ENCODE assay signal across 1 cellular context in genomic region chr12:106051853-106052531, GRCh38.
A peak's percentile ranks its signal among the peaks of the same experiment; 100 is the strongest.
TF ChIP-seq lines count a peak whose summit lies in the region.

No MANE protein-coding gene starts in this region.

TF ChIP-seq in HEK293, 187 proteins besides CTCF, POLR2A, EP300 and RAD21 (continued from another document):
- TF ChIP-seq ZSCAN18 (tag by site-specific recombination; IDR thresholded peaks at IDR 0.05) (no peak), PRDM1 (tag by site-specific recombination; IDR thresholded peaks at IDR 0.05) (no peak), MEIS1 (CRISPR knock-in tag; IDR thresholded peaks at IDR 0.05; ENCODE audit: borderline replicate concordance) (peak; percentile 92), ZNF677 (tag by site-specific recombination; IDR thresholded peaks at IDR 0.05) (no peak), ZNF580 (tag by site-specific recombination; IDR thresholded peaks at IDR 0.05) (no peak), KLF8 (tag by site-specific recombination; IDR thresholded peaks at IDR 0.05) (no peak), ZNF433 (tag by site-specific recombination; IDR thresholded peaks at IDR 0.05; ENCODE audit: low read depth) (no peak), HOXA7 (CRISPR knock-in tag; IDR thresholded peaks at IDR 0.05; ENCODE audit: borderline replicate concordance) (no peak), ZEB2 (tag by site-specific recombination; IDR thresholded peaks at IDR 0.05) (0 out of 2 replicates have a peak, but pooled peaks have one; percentile 16), ZFHX2 (tag by site-specific recombination; conservative IDR thresholded peaks at IDR 0.05) (no peak), ZNF324 (tag by site-specific recombination; IDR thresholded peaks at IDR 0.05) (no peak), ZFP3 (tag by site-specific recombination; IDR thresholded peaks at IDR 0.05; ENCODE audit: low read depth) (no peak), HOXD13 (CRISPR knock-in tag; IDR thresholded peaks at IDR 0.05; ENCODE audit: borderline replicate concordance) (no peak), IKZF3 (tag by site-specific recombination; IDR thresholded peaks at IDR 0.05) (no peak), PRDM6 (tag by site-specific recombination; IDR thresholded peaks at IDR 0.05) (peak; percentile 27; the same call in 1 of the 2 replicates), ZNF398 (tag by site-specific recombination; IDR thresholded peaks at IDR 0.05) (no peak), BCL11B (tag by site-specific recombination; IDR thresholded peaks at IDR 0.05; ENCODE audit: low read depth) (no peak)
